Comparison of ENCODE assay signal across 2 cellular contexts in the genomic region with DNA sequence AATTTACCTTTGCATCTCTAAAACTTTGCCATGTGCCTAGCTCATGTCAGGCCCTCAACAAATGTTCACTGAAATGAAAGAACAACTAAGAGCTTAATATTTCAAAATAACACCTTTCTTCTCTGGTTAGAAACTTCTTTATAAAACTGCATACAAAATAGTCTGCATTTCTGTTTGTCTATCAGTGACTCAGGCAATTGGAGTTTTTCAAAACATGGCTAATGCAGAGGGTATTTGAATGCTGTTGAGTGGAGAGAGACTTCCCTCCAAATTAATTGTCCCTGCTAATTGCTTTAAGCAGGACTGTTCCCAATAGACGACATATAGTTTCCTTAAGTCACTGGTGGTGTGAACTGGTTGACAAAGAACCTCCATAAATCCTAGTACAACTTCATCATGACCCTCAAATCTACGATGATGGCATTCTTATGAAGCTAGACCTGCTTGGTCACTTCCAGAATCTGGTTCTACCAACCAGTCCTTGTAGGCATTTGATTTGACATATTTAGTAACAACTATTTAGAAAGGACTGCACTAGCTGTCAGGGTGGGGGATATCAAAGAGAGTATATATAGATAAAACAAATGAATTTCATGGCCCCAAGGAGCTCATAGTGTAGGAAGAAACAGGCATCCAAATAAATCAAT.
TF ChIP-seq lines count a peak whose summit lies in the region.

No MANE protein-coding gene starts in this region.

TF ChIP-seq in IMR-90, 13 proteins besides CTCF, POLR2A, EP300 and RAD21 (continued from another document):
- TF ChIP-seq BHLHE40 (IDR thresholded peaks at IDR 0.05; ENCODE audit: low read depth, low read length) (no peak), MXI1 (IDR thresholded peaks at IDR 0.05; ENCODE audit: borderline replicate concordance, low read depth, low read length) (no peak), RFX5 (IDR thresholded peaks at IDR 0.05; ENCODE audit: low read depth, low read length) (no peak), MAZ (IDR thresholded peaks at IDR 0.05; ENCODE audit: borderline replicate concordance, low read depth, low read length) (no peak), ELK1 (IDR thresholded peaks at IDR 0.05; ENCODE audit: borderline replicate concordance, low read depth, low read length) (no peak), NFE2L2 (IDR thresholded peaks at IDR 0.05; ENCODE audit: low read depth, low read length) (no peak), MAFK (IDR thresholded peaks at IDR 0.05; ENCODE audit: low read depth, low read length) (no peak), SMC3 (IDR thresholded peaks at IDR 0.05; ENCODE audit: low read depth, low read length) (no peak)

TF ChIP-seq in neural cell, 6 proteins besides CTCF, POLR2A, EP300 and RAD21 (continued from another document):
- TF ChIP-seq REST (IDR thresholded peaks at IDR 0.05; ENCODE audit: borderline replicate concordance) (no peak), TAF1 (IDR thresholded peaks at IDR 0.05; ENCODE audit: low read depth) (no peak)
